In the genomic region with DNA sequence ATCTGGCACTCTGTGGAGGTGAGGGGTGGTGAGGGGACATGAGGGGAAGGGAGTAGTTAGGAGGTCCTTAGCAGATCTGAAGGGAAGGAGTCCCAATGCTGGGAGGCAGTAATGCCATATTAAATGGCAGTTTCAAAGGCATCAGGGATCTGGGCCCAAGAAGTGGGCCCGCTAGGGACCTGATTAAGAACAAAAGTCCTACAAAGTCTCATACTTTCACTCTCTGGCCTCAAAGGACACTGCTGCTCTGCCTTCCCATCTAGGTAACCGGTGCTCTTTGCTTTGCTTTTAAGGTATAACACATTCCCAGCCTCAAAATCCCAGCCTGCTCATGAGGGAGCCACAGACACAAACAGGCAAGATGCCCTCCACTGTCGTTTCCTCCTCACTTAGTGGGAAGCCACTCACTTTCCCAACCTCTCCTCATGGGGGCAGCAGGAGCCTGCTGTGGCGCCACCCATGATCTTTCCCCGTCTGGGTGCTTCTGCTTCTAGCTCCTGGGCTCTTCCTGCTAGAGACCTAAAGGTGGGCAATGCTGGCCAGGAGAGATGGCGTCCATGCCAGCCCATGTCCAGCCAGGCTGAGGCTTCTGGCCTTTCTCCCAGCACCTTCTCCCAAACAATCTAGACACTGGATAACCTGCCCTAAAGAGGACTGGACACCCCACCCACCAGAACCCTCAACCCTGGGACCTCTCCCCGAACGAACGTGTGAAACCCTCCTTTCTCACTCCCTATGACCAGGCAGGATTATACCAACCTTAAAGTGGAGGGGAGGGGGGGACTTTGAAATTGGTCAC, we compare ENCODE assay signal across 8 cellular contexts.
DNase-seq lines count a peak whose midpoint lies in the region; ATAC-seq, FAIRE-seq and TF ChIP-seq lines count a peak whose summit lies in the region.

No MANE protein-coding gene starts in this region.

- H3K27ac Mint-ChIP-seq in stimulated activated effector memory CD8-positive, alpha-beta T cell treated with anti-CD3 and anti-CD28 coated beads, Interleukin-12 subunit alpha, Interleukin-12 subunit beta, amount 100 ng/mL, for 72 hours, result peak overlapping the region; percentile 10

- no peaks in the 10 kb centered on the region for H4K20me1 ChIP-seq in KMS-11 (ENCODE audit: insufficient read depth)

- H2AFZ ChIP-seq in KMS-11 (ENCODE audit: low read depth), result peak overlapping the region; percentile 35

- no peak overlapping the region; the same call in 1 of the 2 replicates for H3K9ac ChIP-seq in KMS-11

- no peaks in the 10 kb centered on the region for H3K9me3 Mint-ChIP-seq in stimulated activated effector memory CD8-positive, alpha-beta T cell treated with anti-CD3 and anti-CD28 coated beads, Interleukin-12 subunit alpha, Interleukin-12 subunit beta, amount 100 ng/mL, for 72 hours

- TF ChIP-seq CTCF in 22Rv1 (IDR thresholded peaks at IDR 0.05), result peak; percentile 89
- TF ChIP-seq CTCF in KMS-11 (conservative IDR thresholded peaks at IDR 0.05; ENCODE audit: low read depth, low read length), result peak; percentile 66; the same call in 1 of the 2 replicates

- no peaks in the 10 kb centered on the region for H3K36me3 Mint-ChIP-seq in stimulated activated effector memory CD8-positive, alpha-beta T cell treated with anti-CD3 and anti-CD28 coated beads, Interleukin-12 subunit alpha, Interleukin-12 subunit beta, amount 100 ng/mL, for 72 hours

- H3K4me3 Mint-ChIP-seq in stimulated activated effector memory CD8-positive, alpha-beta T cell treated with anti-CD3 and anti-CD28 coated beads, Interleukin-12 subunit alpha, Interleukin-12 subunit beta, amount 100 ng/mL, for 72 hours, result no peak overlapping the region

- DNase-seq in G401 (ENCODE audit: low spot score) (peak; percentile 13), H54 (ENCODE audit: insufficient read length, low spot score) (peak; percentile 64), SK-N-DZ (ENCODE audit: low spot score) (peak; percentile 69), left kidney (ENCODE audit: low read depth, low spot score) (peak; percentile 87)
- peak; percentile 13 for DNase-seq in central memory CD4-positive, alpha-beta T cell
- DNase-seq in stimulated activated effector memory CD8-positive, alpha-beta T cell treated with anti-CD3 and anti-CD28 coated beads, Interleukin-12 subunit alpha, Interleukin-12 subunit beta, amount 100 ng/mL, for 72 hours (ENCODE audit: low spot score in 2 of 2), result peak in 1 of 2 donors; percentile 63

- peak; percentile 84 for ATAC-seq in stimulated activated effector memory CD8-positive, alpha-beta T cell treated with anti-CD3 and anti-CD28 coated beads, Interleukin-12 subunit alpha, Interleukin-12 subunit beta, amount 100 ng/mL, for 72 hours

- no peaks in the 10 kb centered on the region for H3K36me3 ChIP-seq in KMS-11 (ENCODE audit: insufficient read depth)

- peaks cover 90% of the 10 kb centered on the region for H3K4me1 ChIP-seq in KMS-11 (ENCODE audit: low read depth, poor library complexity, severe bottlenecking)

- FAIRE-seq in H54 (lab: Jason Lieb, UNC), result no peak

- peaks cover 8% of the 10 kb centered on the region for H3K4me1 Mint-ChIP-seq in stimulated activated effector memory CD8-positive, alpha-beta T cell treated with anti-CD3 and anti-CD28 coated beads, Interleukin-12 subunit alpha, Interleukin-12 subunit beta, amount 100 ng/mL, for 72 hours

- peaks cover 18% of the 10 kb centered on the region; the same call in 1 of the 2 replicates for H3K79me2 ChIP-seq in KMS-11 (ENCODE audit: insufficient read depth, low read depth)

- TF ChIP-seq POLR2A in H54 (IDR thresholded peaks at IDR 0.05; ENCODE audit: low read depth, low read length), result no peak

- H3K27ac ChIP-seq in 22Rv1 (no peak overlapping the region), KMS-11 (peak overlapping the region; percentile 53)

- peak overlapping the region; percentile 85 for H3K4me2 ChIP-seq in KMS-11

- no peaks in the 10 kb centered on the region for H3K27me3 ChIP-seq in KMS-11 (ENCODE audit: insufficient read depth, low read depth)

- H3K4me3 ChIP-seq in KMS-11 (IDR thresholded peaks at IDR 0.05; ENCODE audit: insufficient read depth, low read depth, low read length), result no peak overlapping the region

- in situ Hi-C loops in G401 (cut with HindIII; ENCODE audit: low sequenced_read_pairs), result no loop called here
